Comparison of ENCODE assay signal across 1 cellular context in the genomic region with DNA sequence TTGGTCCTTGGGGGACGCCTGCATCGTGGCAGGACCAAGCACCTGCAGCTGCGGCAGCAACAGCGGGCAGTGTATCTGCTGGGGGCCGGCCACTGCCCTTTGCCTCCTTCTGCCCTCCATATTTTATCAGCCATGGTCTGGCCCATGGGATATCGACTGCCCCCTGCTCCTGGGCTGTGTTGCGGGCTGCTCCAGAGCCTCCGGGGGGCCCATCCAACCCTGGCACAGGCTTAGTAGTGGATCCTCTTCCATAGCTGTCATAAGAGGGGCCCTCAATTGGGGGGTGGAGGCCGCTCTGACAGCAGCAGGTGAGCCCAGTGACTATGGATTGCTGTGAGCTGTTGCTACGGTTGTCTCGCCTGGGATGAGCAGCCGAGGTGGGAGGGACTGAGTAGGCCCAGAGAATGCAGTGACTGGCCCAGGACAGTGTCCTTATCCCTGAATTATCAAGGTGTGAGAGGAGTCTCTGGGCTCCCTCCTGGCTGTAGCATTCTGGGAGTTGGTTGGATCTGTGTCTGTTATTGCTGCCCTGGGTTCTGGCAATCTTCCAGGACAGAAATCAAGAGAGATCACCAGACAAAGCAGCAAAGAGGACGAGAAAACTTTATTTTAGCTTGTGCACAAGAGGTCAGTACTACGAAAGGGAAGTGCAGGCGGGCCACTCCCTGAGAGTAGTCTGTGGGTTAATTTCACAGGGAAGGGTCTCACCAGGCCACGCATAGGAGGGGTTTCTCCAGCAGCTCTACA.
TF ChIP-seq lines count a peak whose summit lies in the region.

No MANE protein-coding gene starts in this region.

TF ChIP-seq in SK-N-SH, 30 proteins besides CTCF, POLR2A, EP300 and RAD21 (continued from another document):
- TF ChIP-seq, protein P1, sequence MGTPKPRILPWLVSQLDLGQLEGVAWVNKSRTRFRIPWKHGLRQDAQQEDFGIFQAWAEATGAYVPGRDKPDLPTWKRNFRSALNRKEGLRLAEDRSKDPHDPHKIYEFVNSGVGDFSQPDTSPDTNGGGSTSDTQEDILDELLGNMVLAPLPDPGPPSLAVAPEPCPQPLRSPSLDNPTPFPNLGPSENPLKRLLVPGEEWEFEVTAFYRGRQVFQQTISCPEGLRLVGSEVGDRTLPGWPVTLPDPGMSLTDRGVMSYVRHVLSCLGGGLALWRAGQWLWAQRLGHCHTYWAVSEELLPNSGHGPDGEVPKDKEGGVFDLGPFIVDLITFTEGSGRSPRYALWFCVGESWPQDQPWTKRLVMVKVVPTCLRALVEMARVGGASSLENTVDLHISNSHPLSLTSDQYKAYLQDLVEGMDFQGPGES (IDR thresholded peaks at IDR 0.05; ENCODE audit: low read depth, low read length), result no peak
- no peak for TF ChIP-seq GABPA (IDR thresholded peaks at IDR 0.05; ENCODE audit: low read depth)
- TF ChIP-seq POLR2AphosphoS5 (IDR thresholded peaks at IDR 0.05; ENCODE audit: low read depth, low read length), result no peak
- TF ChIP-seq MXI1 (IDR thresholded peaks at IDR 0.05; ENCODE audit: low read depth, low read length), result no peak
- TF ChIP-seq RCOR1 (IDR thresholded peaks at IDR 0.05; ENCODE audit: low read length), result no peak
- TF ChIP-seq USF2 (IDR thresholded peaks at IDR 0.05; ENCODE audit: borderline replicate concordance, low read depth, low read length), result no peak
- no peak for TF ChIP-seq SMC3 (IDR thresholded peaks at IDR 0.05; ENCODE audit: low read depth, low read length)
- TF ChIP-seq YY1 (IDR thresholded peaks at IDR 0.05; ENCODE audit: low read depth), result no peak
TF ChIP-seq in SK-N-SH: peak in this region for 0.
